1 cellular context compared by ENCODE assay signal in the genomic region with DNA sequence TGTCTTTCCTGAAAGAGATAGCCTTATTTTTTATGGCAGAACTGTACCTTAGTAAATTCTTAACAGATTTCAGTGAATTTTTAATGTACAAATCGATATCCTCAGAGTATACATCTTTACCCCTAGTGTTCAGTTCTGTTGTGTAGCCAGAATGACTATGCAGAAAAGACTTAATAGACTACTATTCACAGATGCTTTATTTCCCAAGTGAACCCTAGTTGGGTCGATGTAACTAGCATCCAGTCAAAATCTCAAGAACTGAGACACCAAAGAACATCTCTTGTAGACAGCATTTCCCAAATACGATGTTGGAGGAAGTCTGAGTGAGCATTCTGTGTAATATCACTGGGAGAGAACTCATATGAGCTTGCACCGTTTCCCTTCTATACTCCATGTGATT.
TF ChIP-seq lines count a peak whose summit lies in the region.

No MANE protein-coding gene starts in this region.

TF ChIP-seq in A549, 52 proteins besides CTCF, POLR2A, EP300 and RAD21 (continued from another document):
- TF ChIP-seq, protein P1, sequence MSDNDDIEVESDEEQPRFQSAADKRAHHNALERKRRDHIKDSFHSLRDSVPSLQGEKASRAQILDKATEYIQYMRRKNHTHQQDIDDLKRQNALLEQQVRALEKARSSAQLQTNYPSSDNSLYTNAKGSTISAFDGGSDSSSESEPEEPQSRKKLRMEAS (IDR thresholded peaks at IDR 0.05), result 0 out of 2 replicates have a peak, but pooled peaks have one; percentile 5
- TF ChIP-seq, protein P2, sequence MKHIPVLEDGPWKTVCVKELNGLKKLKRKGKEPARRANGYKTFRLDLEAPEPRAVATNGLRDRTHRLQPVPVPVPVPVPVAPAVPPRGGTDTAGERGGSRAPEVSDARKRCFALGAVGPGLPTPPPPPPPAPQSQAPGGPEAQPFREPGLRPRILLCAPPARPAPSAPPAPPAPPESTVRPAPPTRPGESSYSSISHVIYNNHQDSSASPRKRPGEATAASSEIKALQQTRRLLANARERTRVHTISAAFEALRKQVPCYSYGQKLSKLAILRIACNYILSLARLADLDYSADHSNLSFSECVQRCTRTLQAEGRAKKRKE (CRISPR knock-in tag; IDR thresholded peaks at IDR 0.05; ENCODE audit: low read depth), result no peak
- TF ChIP-seq, protein P3, sequence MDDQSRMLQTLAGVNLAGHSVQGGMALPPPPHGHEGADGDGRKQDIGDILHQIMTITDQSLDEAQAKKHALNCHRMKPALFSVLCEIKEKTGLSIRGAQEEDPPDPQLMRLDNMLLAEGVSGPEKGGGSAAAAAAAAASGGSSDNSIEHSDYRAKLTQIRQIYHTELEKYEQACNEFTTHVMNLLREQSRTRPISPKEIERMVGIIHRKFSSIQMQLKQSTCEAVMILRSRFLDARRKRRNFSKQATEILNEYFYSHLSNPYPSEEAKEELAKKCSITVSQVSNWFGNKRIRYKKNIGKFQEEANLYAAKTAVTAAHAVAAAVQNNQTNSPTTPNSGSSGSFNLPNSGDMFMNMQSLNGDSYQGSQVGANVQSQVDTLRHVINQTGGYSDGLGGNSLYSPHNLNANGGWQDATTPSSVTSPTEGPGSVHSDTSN (IDR thresholded peaks at IDR 0.05), result no peak
- TF ChIP-seq NFE2L2 (conservative IDR thresholded peaks at IDR 0.05; ENCODE audit: low read length) (peak; percentile 62), EHF (CRISPR knock-in tag; IDR thresholded peaks at IDR 0.05) (0 out of 2 replicates have a peak, but pooled peaks have one; percentile 21), KDM1A (IDR thresholded peaks at IDR 0.05; ENCODE audit: low read depth) (no peak), ZFP36 (IDR thresholded peaks at IDR 0.05; ENCODE audit: borderline replicate concordance, partially characterized antibody) (no peak), HDAC2 (IDR thresholded peaks at IDR 0.05) (no peak), CHD4 (IDR thresholded peaks at IDR 0.05; ENCODE audit: borderline replicate concordance) (no peak), JUN (IDR thresholded peaks at IDR 0.05) (peak in 1 of 2 experiments; percentile 11; a peak in 1 of 5 replicates), NPAS2 (CRISPR knock-in tag; IDR thresholded peaks at IDR 0.05; ENCODE audit: borderline replicate concordance) (no peak)
- TF ChIP-seq, protein P4, sequence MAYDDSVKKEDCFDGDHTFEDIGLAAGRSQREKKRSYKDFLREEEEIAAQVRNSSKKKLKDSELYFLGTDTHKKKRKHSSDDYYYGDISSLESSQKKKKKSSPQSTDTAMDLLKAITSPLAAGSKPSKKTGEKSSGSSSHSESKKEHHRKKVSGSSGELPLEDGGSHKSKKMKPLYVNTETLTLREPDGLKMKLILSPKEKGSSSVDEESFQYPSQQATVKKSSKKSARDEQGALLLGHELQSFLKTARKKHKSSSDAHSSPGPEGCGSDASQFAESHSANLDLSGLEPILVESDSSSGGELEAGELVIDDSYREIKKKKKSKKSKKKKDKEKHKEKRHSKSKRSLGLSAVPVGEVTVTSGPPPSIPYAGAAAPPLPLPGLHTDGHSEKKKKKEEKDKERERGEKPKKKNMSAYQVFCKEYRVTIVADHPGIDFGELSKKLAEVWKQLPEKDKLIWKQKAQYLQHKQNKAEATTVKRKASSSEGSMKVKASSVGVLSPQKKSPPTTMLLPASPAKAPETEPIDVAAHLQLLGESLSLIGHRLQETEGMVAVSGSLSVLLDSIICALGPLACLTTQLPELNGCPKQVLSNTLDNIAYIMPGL (CRISPR knock-in tag; IDR thresholded peaks at IDR 0.05; ENCODE audit: borderline replicate concordance), result no peak
TF ChIP-seq in A549: peak in this region for 5.
